22 cellular contexts compared by ENCODE assay signal in genomic region chr6:84867521-84867920, GRCh38.
A peak's percentile ranks its signal among the peaks of the same experiment; 100 is the strongest.
DNase-seq lines count a peak whose midpoint lies in the region; ATAC-seq and TF ChIP-seq lines count a peak whose summit lies in the region.
"Had no signal": no experiment of that assay in that cellular context is flagged by ENCODE, and none has a peak within 500 bp of the region (broad histone marks: within the 10 kb centered on the region; RNA-seq: fewer than 3 reads in every experiment).

No MANE protein-coding gene starts in this region.

- no peaks in the 10 kb centered on the region for H3K36me3 ChIP-seq in SK-N-MC (ENCODE audit: insufficient read depth, low read length)
- H3K36me3 ChIP-seq: BLaER1 treated with 17β-estradiol and CSF1 and Interleukin-3, amounts not matched to agents 10 nM and 100 nM; heart right ventricle; neural progenitor cell had no signal

- no peaks in the 10 kb centered on the region for H3K36me3 Mint-ChIP-seq in activated T-helper 2 cell treated with anti-CD3 and anti-CD28 coated beads, Interferon-gamma antibody, Interleukin-2, Interleukin-4, amounts not matched to agents 10 μg/mL and 5 μg/mL and 100 μg/mL, durations not matched to agents 14 hours and 24 hours and 36 hours (ENCODE audit: low read depth)
- H3K36me3 Mint-ChIP-seq: neural progenitor cell had no signal

- no peaks in the 10 kb centered on the region for H3K9me3 ChIP-seq in SK-N-MC (ENCODE audit: low read depth, low read length)
- H3K9me3 ChIP-seq: BLaER1 treated with 17β-estradiol and CSF1 and Interleukin-3, amounts not matched to agents 10 nM and 100 nM; heart right ventricle had no signal

- no peaks in the 10 kb centered on the region for H3K4me1 Mint-ChIP-seq in activated T-helper 2 cell treated with anti-CD3 and anti-CD28 coated beads, Interferon-gamma antibody, Interleukin-2, Interleukin-4, amounts not matched to agents 10 μg/mL and 5 μg/mL and 100 μg/mL, durations not matched to agents 14 hours and 24 hours and 36 hours (ENCODE audit: low read depth)
- H3K4me1 Mint-ChIP-seq: neural progenitor cell had no signal

- H3K27me3 Mint-ChIP-seq in activated T-helper 2 cell treated with anti-CD3 and anti-CD28 coated beads, Interferon-gamma antibody, Interleukin-2, Interleukin-4, amounts not matched to agents 10 μg/mL and 5 μg/mL and 100 μg/mL, durations not matched to agents 14 hours and 24 hours and 36 hours (ENCODE audit: low read depth): no peaks in the 10 kb centered on the region

- DNase-seq in ELR (ENCODE audit: low read depth): peak; percentile 24
- no peak for DNase-seq in SK-N-MC (ENCODE audit: low read depth, low spot score)
- peak; percentile 90 for DNase-seq in fibroblast of mammary gland (ENCODE audit: low read depth)
- peak; percentile 77 for DNase-seq in skeletal muscle cell (ENCODE audit: low read depth)
- no peak for DNase-seq in left colon
- DNase-seq in activated T-helper 2 cell treated with anti-CD3 and anti-CD28 coated beads, Interferon-gamma antibody, Interleukin-2, Interleukin-4, amounts not matched to agents 10 μg/mL and 5 μg/mL and 100 μg/mL, durations not matched to agents 14 hours and 24 hours and 36 hours (ENCODE audit: low spot score): no peak
- DNase-seq: activated CD8-positive, alpha-beta T cell treated with anti-CD3 and anti-CD28 coated beads, Interleukin-2, amount 10 ng/mL, durations not matched to agents 7 days and 5 days; amniotic stem cell; DMS153; heart right ventricle; islet precursor cell; midbrain; NCI-H1092 treated with DMSO at 0.1 percent for 48 hours; right cardiac atrium; RPMI8226; stimulated activated CD4-positive, alpha-beta T cell treated with anti-CD3 and anti-CD28 coated beads, Interleukin-2, amount 100 ng/mL, for 48 hours; T-helper 1 cell had no signal

- no peak overlapping the region for H3K27ac Mint-ChIP-seq in activated T-helper 2 cell treated with anti-CD3 and anti-CD28 coated beads, Interferon-gamma antibody, Interleukin-2, Interleukin-4, amounts not matched to agents 10 μg/mL and 5 μg/mL and 100 μg/mL, durations not matched to agents 14 hours and 24 hours and 36 hours
- H3K27ac Mint-ChIP-seq: activated CD8-positive, alpha-beta T cell treated with anti-CD3 and anti-CD28 coated beads, Interleukin-2, amount 10 ng/mL, durations not matched to agents 7 days and 5 days; neural progenitor cell had no signal

- intact Hi-C loops in left colon (cut with DNase I, micrococcal nuclease): no loop called here
- intact Hi-C loops in activated T-helper 2 cell treated with anti-CD3 and anti-CD28 coated beads, Interferon-gamma antibody, Interleukin-2, Interleukin-4, amounts not matched to agents 10 μg/mL and 5 μg/mL and 100 μg/mL, durations not matched to agents 14 hours and 24 hours and 36 hours (cut with micrococcal nuclease): no loop called here

- H3K9ac ChIP-seq in SK-N-MC (ENCODE audit: insufficient read length): no peak overlapping the region
- H3K9ac ChIP-seq: BLaER1 treated with 17β-estradiol and CSF1 and Interleukin-3, amounts not matched to agents 10 nM and 100 nM; KMS-11; neural progenitor cell had no signal

- no peak for ATAC-seq in GM21786 (IDR thresholded peaks at IDR 0.05; ENCODE audit: unreplicated experiment)
- no peak for ATAC-seq in left colon
- ATAC-seq: activated CD8-positive, alpha-beta T cell treated with anti-CD3 and anti-CD28 coated beads, Interleukin-2, amount 10 ng/mL, durations not matched to agents 7 days and 5 days; heart right ventricle; right cardiac atrium had no signal

- no peak for TF ChIP-seq CTCF in fibroblast of mammary gland (conservative IDR thresholded peaks at IDR 0.05; ENCODE audit: control insufficient read depth, insufficient read depth, low read depth, low read length)

- peaks cover 3% of the 10 kb centered on the region for H3K9me3 Mint-ChIP-seq in activated T-helper 2 cell treated with anti-CD3 and anti-CD28 coated beads, Interferon-gamma antibody, Interleukin-2, Interleukin-4, amounts not matched to agents 10 μg/mL and 5 μg/mL and 100 μg/mL, durations not matched to agents 14 hours and 24 hours and 36 hours
- H3K9me3 Mint-ChIP-seq: neural progenitor cell had no signal

- H3K4me3 Mint-ChIP-seq in activated T-helper 2 cell treated with anti-CD3 and anti-CD28 coated beads, Interferon-gamma antibody, Interleukin-2, Interleukin-4, amounts not matched to agents 10 μg/mL and 5 μg/mL and 100 μg/mL, durations not matched to agents 14 hours and 24 hours and 36 hours (ENCODE audit: low read depth): no peak overlapping the region
- H3K4me3 Mint-ChIP-seq: activated CD8-positive, alpha-beta T cell treated with anti-CD3 and anti-CD28 coated beads, Interleukin-2, amount 10 ng/mL, durations not matched to agents 7 days and 5 days; neural progenitor cell had no signal

- H3K4me3 ChIP-seq in SK-N-MC (no peak overlapping the region), fibroblast of mammary gland (ENCODE audit: control insufficient read depth, low read depth, low read length) (no peak overlapping the region), skeletal muscle cell (ENCODE audit: low read depth, low read length) (no peak overlapping the region)
- H3K4me3 ChIP-seq: BLaER1 treated with 17β-estradiol and CSF1 and Interleukin-3, amounts not matched to agents 10 nM and 100 nM; heart right ventricle; neural progenitor cell had no signal

- peak overlapping the region; percentile 55 for H3K27ac ChIP-seq in SK-N-MC
- H3K27ac ChIP-seq: BLaER1 treated with 17β-estradiol and CSF1 and Interleukin-3, amounts not matched to agents 10 nM and 100 nM; heart right ventricle; HL-60; KMS-11; neural progenitor cell had no signal

Comparison
In these comparisons a context has a peak if more than half of its experiments do, and no peak if none do; other contexts are left out.
1. DNase-seq: peak in ELR (single experiment), fibroblast of mammary gland (single experiment) and skeletal muscle cell (single experiment); none in SK-N-MC (single experiment), left colon (0 of 2) and activated T-helper 2 cell treated with anti-CD3 and anti-CD28 coated beads, Interferon-gamma antibody, Interleukin-2, Interleukin-4, amounts not matched to agents 10 μg/mL and 5 μg/mL and 100 μg/mL, durations not matched to agents 14 hours and 24 hours and 36 hours (single experiment).